ENCODE assay signal across 12 cellular contexts in genomic region chr3:11964553-11964952, GRCh38. TPM values are rescaled to one million over a fixed set of nuclear protein-coding genes. Genes with fewer than 3 reads are reported as not detected.
"Had no signal": no experiment of that assay in that cellular context is flagged by ENCODE, and none has a peak within 500 bp of the region (broad histone marks: within the 10 kb centered on the region; RNA-seq: fewer than 3 reads in every experiment).

No MANE protein-coding gene starts in this region.

- H3K4me3 Mint-ChIP-seq: IgD-negative memory B cell had no signal

- H3K4me1 Mint-ChIP-seq: IgD-negative memory B cell had no signal

- H3K4me2 ChIP-seq: KMS-11 had no signal

- FAIRE-seq: HepG2, HTR-8/SVneo had no signal

- ATAC-seq: HepG2 had no signal

- DNase-seq: IMR-90, Karpas-422, Kasumi-1, KBM-7, KG1 had no signal

- H3K27ac Mint-ChIP-seq: IgD-negative memory B cell had no signal

- H3K27ac ChIP-seq: HL-60, KMS-11 had no signal

- H3K9ac ChIP-seq: KMS-11 had no signal

RNA-seq across cellular contexts. Expression of gene SYN2, which starts 39.6 kb away (rescaled TPM):
- total RNA-seq: HepG2, HT-29, HT1080 had no signal
- polyA plus RNA-seq: HepG2, IgD-negative memory B cell had no signal
